ENCODE assay signal across 15 cellular contexts in genomic region chr19:34176581-34176980, GRCh38. TPM values are rescaled to one million over a fixed set of nuclear protein-coding genes. Genes with fewer than 3 reads are reported as not detected.
DNase-seq lines count a peak whose midpoint lies in the region; ATAC-seq, FAIRE-seq and TF ChIP-seq lines count a peak whose summit lies in the region.
"Had no signal": no experiment of that assay in that cellular context is flagged by ENCODE, and none has a peak within 500 bp of the region (broad histone marks: within the 10 kb centered on the region; RNA-seq: fewer than 3 reads in every experiment).

No MANE protein-coding gene starts in this region.

- no peak for ATAC-seq in activated CD8-positive, alpha-beta memory T cell treated with anti-CD3 and anti-CD28 coated beads, Interleukin-2, amount 10 ng/mL, durations not matched to agents 7 days and 5 days
- no peak for ATAC-seq in stimulated activated memory B cell treated with anti-CD40 and anti-IgM and Interleukin-4, amounts not matched to agents 10 μg/mL and 1 μg/mL and 100 μg/mL, for 72 hours
- ATAC-seq: mucosa of descending colon had no signal

- no peaks in the 10 kb centered on the region for H3K9me2 ChIP-seq in SU-DHL-6 (replicated peaks; ENCODE audit: insufficient read depth, low read length)

- H3K9me3 Mint-ChIP-seq in activated CD8-positive, alpha-beta memory T cell treated with anti-CD3 and anti-CD28 coated beads, Interleukin-2, amount 10 ng/mL, durations not matched to agents 7 days and 5 days (ENCODE audit: low read depth) = no peaks in the 10 kb centered on the region
- no peaks in the 10 kb centered on the region for H3K9me3 Mint-ChIP-seq in stimulated activated memory B cell treated with anti-CD40 and anti-IgM and Interleukin-4, amounts not matched to agents 10 μg/mL and 1 μg/mL and 100 μg/mL, for 72 hours

- peaks cover 62% of the 10 kb centered on the region for H4K20me1 ChIP-seq in SU-DHL-6 (ENCODE audit: low read depth, low read length)

- peaks cover 92% of the 10 kb centered on the region for H3K79me2 ChIP-seq in SU-DHL-6 (ENCODE audit: insufficient read depth, low read length)

- no peak overlapping the region for H2AFZ ChIP-seq in SU-DHL-6 (ENCODE audit: low read depth, low read length, severe bottlenecking)

- FAIRE-seq in urothelium cell line (lab: Jason Lieb, UNC) = no peak

- peak overlapping the region; percentile 97 for H3K4me2 ChIP-seq in SU-DHL-6 (ENCODE audit: low read depth, low read length, poor library complexity, severe bottlenecking)

- H3F3A ChIP-seq in SU-DHL-6 (ENCODE audit: insufficient read depth) = peaks cover 31% of the 10 kb centered on the region

- H3K4me3 ChIP-seq in SU-DHL-6 (ENCODE audit: insufficient read depth, low read length, poor library complexity, severe bottlenecking) (peak overlapping the region; percentile 70), fibroblast of the aortic adventitia (ENCODE audit: low read depth, low read length) (peak overlapping the region; percentile 11)
- H3K4me3 ChIP-seq: mucosa of descending colon had no signal

- no peaks in the 10 kb centered on the region for H3K27me3 ChIP-seq in SU-DHL-6 (ENCODE audit: low read length)

- CTCF ChIA-PET in activated CD8-positive, alpha-beta memory T cell treated with anti-CD3 and anti-CD28 coated beads, Interleukin-2, amount 10 ng/mL, durations not matched to agents 7 days and 5 days (lab: Charles Lee) = interaction anchor here (0.7 to 1.1 kb wide), 4 partner anchors 9 to 43 kb away, joined by 3 read pairs; no protein-coding TSS in a partner anchor

- DNase-seq in activated CD8-positive, alpha-beta memory T cell treated with anti-CD3 and anti-CD28 coated beads, Interleukin-2, amount 10 ng/mL, durations not matched to agents 7 days and 5 days = no peak
- no peak for DNase-seq in activated CD8-positive, alpha-beta memory T cell treated with anti-CD3 and anti-CD28 coated beads, Interleukin-2, amount 50 U/mL, for 4 hours
- DNase-seq in fibroblast of the aortic adventitia (ENCODE audit: low read depth) (no peak), UCSD-AML1 (lab: John Stamatoyannopoulos, UW; ENCODE audit: unreplicated experiment) (no peak), urothelium cell line (ENCODE audit: low spot score) (no peak), dedifferentiated amniotic fluid mesenchymal stem cell (ENCODE audit: extremely low spot score) (no peak)
- DNase-seq: activated CD4-positive, alpha-beta T cell treated with anti-CD3 and anti-CD28 coated beads for 1 hour; amygdala; GF-D8; H9; mucosa of descending colon; NCI-H226; SHP77 had no signal

- no peaks in the 10 kb centered on the region for H3K9me3 ChIP-seq in SU-DHL-6 (ENCODE audit: insufficient read depth, low read length)
- H3K9me3 ChIP-seq: mucosa of descending colon had no signal

- peak overlapping the region; percentile 99 for H3K9ac ChIP-seq in SU-DHL-6 (ENCODE audit: low read length)

- H3K4me1 Mint-ChIP-seq in activated CD8-positive, alpha-beta memory T cell treated with anti-CD3 and anti-CD28 coated beads, Interleukin-2, amount 10 ng/mL, durations not matched to agents 7 days and 5 days = peaks cover 64% of the 10 kb centered on the region
- peaks cover 79% of the 10 kb centered on the region for H3K4me1 Mint-ChIP-seq in stimulated activated memory B cell treated with anti-CD40 and anti-IgM and Interleukin-4, amounts not matched to agents 10 μg/mL and 1 μg/mL and 100 μg/mL, for 72 hours

- H3K36me3 ChIP-seq in SU-DHL-6 (ENCODE audit: low read length) = peaks cover 13% of the 10 kb centered on the region

- peak overlapping the region; percentile 45 for H3K27ac Mint-ChIP-seq in activated CD8-positive, alpha-beta memory T cell treated with anti-CD3 and anti-CD28 coated beads, Interleukin-2, amount 10 ng/mL, durations not matched to agents 7 days and 5 days
- no peak overlapping the region for H3K27ac Mint-ChIP-seq in stimulated activated memory B cell treated with anti-CD40 and anti-IgM and Interleukin-4, amounts not matched to agents 10 μg/mL and 1 μg/mL and 100 μg/mL, for 72 hours

- H3K27me3 Mint-ChIP-seq in activated CD8-positive, alpha-beta memory T cell treated with anti-CD3 and anti-CD28 coated beads, Interleukin-2, amount 10 ng/mL, durations not matched to agents 7 days and 5 days = no peaks in the 10 kb centered on the region
- no peaks in the 10 kb centered on the region for H3K27me3 Mint-ChIP-seq in stimulated activated memory B cell treated with anti-CD40 and anti-IgM and Interleukin-4, amounts not matched to agents 10 μg/mL and 1 μg/mL and 100 μg/mL, for 72 hours

- H3K36me3 Mint-ChIP-seq in activated CD8-positive, alpha-beta memory T cell treated with anti-CD3 and anti-CD28 coated beads, Interleukin-2, amount 10 ng/mL, durations not matched to agents 7 days and 5 days = peaks cover 34% of the 10 kb centered on the region
- peaks cover 26% of the 10 kb centered on the region for H3K36me3 Mint-ChIP-seq in stimulated activated memory B cell treated with anti-CD40 and anti-IgM and Interleukin-4, amounts not matched to agents 10 μg/mL and 1 μg/mL and 100 μg/mL, for 72 hours

- TF ChIP-seq CTCF in SU-DHL-6 (IDR thresholded peaks at IDR 0.05; ENCODE audit: insufficient read depth, low read length, poor library complexity, severe bottlenecking) (no peak), fibroblast of the aortic adventitia (IDR thresholded peaks at IDR 0.05; ENCODE audit: insufficient read depth, low read length) (no peak)

- peak overlapping the region; percentile 29 for H3K4me3 Mint-ChIP-seq in activated CD8-positive, alpha-beta memory T cell treated with anti-CD3 and anti-CD28 coated beads, Interleukin-2, amount 10 ng/mL, durations not matched to agents 7 days and 5 days
- peak overlapping the region; percentile 21 for H3K4me3 Mint-ChIP-seq in stimulated activated memory B cell treated with anti-CD40 and anti-IgM and Interleukin-4, amounts not matched to agents 10 μg/mL and 1 μg/mL and 100 μg/mL, for 72 hours

- peak overlapping the region; percentile 82; the same call in 1 of the 2 replicates for H3K27ac ChIP-seq in SU-DHL-6 (ENCODE audit: low read depth, low read length)

RNA-seq across cellular contexts. Expression of gene LSM14A, which starts 4.3 kb away (rescaled TPM):
- 100 to 1,000 TPM; 112 to 116 TPM for total RNA-seq in activated CD8-positive, alpha-beta memory T cell treated with anti-CD3 and anti-CD28 coated beads, Interleukin-2, amount 10 ng/mL, durations not matched to agents 7 days and 5 days
- 55.5 and 96.3 TPM in 2 replicates for total RNA-seq in fibroblast of the aortic adventitia (ENCODE audit: low replicate concordance)
